ENCODE assay signal across 8 cellular contexts in genomic region chr16:4376126-4376819, GRCh38. TPM values are rescaled to one million over a fixed set of nuclear protein-coding genes. Genes with fewer than 3 reads are reported as not detected.
DNase-seq lines count a peak whose midpoint lies in the region; ATAC-seq and TF ChIP-seq lines count a peak whose summit lies in the region.

No MANE protein-coding gene starts in this region.

- TF ChIP-seq CTCF in lung (IDR thresholded peaks at IDR 0.05; ENCODE audit: control extremely low read depth, extremely low read depth): no peak

- H3K27me3 ChIP-seq in lung (ENCODE audit: control insufficient read depth, insufficient read depth): no peaks in the 10 kb centered on the region

- no peaks in the 10 kb centered on the region for H3K9me3 ChIP-seq in lung (ENCODE audit: control insufficient read depth in 2 of 2, insufficient read depth in 1 of 2, low read length in 1 of 2)

- peak; percentile 68 for DNase-seq in dedifferentiated amniotic fluid mesenchymal stem cell (ENCODE audit: extremely low spot score)
- DNase-seq in lung (ENCODE audit: low spot score): peak; percentile 86
- DNase-seq in NCI-H1436 (lab: John Stamatoyannopoulos, UW): no peak
- DNase-seq in activated T-cell treated with anti-CD3 and anti-CD28 coated beads for 4 hours: no peak
- no peak for DNase-seq in D341Med (ENCODE audit: low spot score)

- TF ChIP-seq EP300 in Ishikawa (IDR thresholded peaks at IDR 0.05; ENCODE audit: borderline replicate concordance): peak; percentile 55; the same call in 1 of the 2 replicates

- WGBS in lung, 2 donors: 50 to 76% methylated on average over 28 to 30 of the region's 30 CpGs

- peaks cover 4 to 21% of the 10 kb centered on the region in 2 donors for H3K36me3 ChIP-seq in lung (ENCODE audit: control insufficient read depth in 2 of 2, insufficient read depth in 2 of 2, low read length in 2 of 2)

- H3K4me1 ChIP-seq in lung (ENCODE audit: control insufficient read depth in 2 of 2, insufficient read depth in 2 of 2, low read length in 2 of 2): peaks cover 7 to 36% of the 10 kb centered on the region in 2 donors

- H3K27ac ChIP-seq in lung (ENCODE audit: low read depth in 1 of 2, low read length in 1 of 2): peak overlapping the region; percentile 51 to 90
- H3K27ac ChIP-seq in temporal lobe (ENCODE audit: low read depth, low read length): peak overlapping the region; percentile 59

- no peak; the same call in 1 of the 2 replicates for TF ChIP-seq RAD21 in Ishikawa (IDR thresholded peaks at IDR 0.05; ENCODE audit: low read depth)

- ATAC-seq in lung (ENCODE audit: insufficient read depth, low FRiP score) (peak; percentile 7), HG03135 (IDR thresholded peaks at IDR 0.05; ENCODE audit: unreplicated experiment) (no peak)

- no peak overlapping the region for H3K4me3 ChIP-seq in lung

TF ChIP-seq in Ishikawa, 13 proteins besides CTCF, POLR2A, EP300 and RAD21:
- TF ChIP-seq FOXM1 (IDR thresholded peaks at IDR 0.05; ENCODE audit: borderline replicate concordance, low read depth): no peak; the same call in 1 of the 2 replicates
- TF ChIP-seq CREB1 (IDR thresholded peaks at IDR 0.05; ENCODE audit: low read depth): no peak
- TF ChIP-seq TEAD4 (IDR thresholded peaks at IDR 0.05): no peak; the same call in 1 of the 2 replicates
- no peak for TF ChIP-seq YY1 (IDR thresholded peaks at IDR 0.05; ENCODE audit: low read depth)
- no peak for TF ChIP-seq REST (IDR thresholded peaks at IDR 0.05; ENCODE audit: low read depth)
- TF ChIP-seq NFIC (IDR thresholded peaks at IDR 0.05): peak; percentile 93
- TF ChIP-seq TAF1 (IDR thresholded peaks at IDR 0.05; ENCODE audit: low read depth): no peak
- peak; percentile 44; the same call in 1 of the 2 replicates for TF ChIP-seq MAX (IDR thresholded peaks at IDR 0.05)
- peak; percentile 59 for TF ChIP-seq TCF12 (IDR thresholded peaks at IDR 0.05; ENCODE audit: low read depth)
- TF ChIP-seq ZBTB7A (IDR thresholded peaks at IDR 0.05; ENCODE audit: low read depth): peak; percentile 74; the same call in 1 of the 2 replicates
- no peak for TF ChIP-seq CEBPB (IDR thresholded peaks at IDR 0.05)
- TF ChIP-seq EGR1 (IDR thresholded peaks at IDR 0.05): no peak
- TF ChIP-seq USF1 (IDR thresholded peaks at IDR 0.05): no peak

RNA-seq across cellular contexts. Expression of gene VASN, which starts 4.6 kb away (rescaled TPM):
- total RNA-seq in lung: 10 to 100 TPM; 32.9 to 42.9 TPM
- polyA plus RNA-seq in lung: 10 to 100 TPM; 18.8 to 29.6 TPM
- total RNA-seq in temporal lobe: 2.5 TPM

RNA-seq across cellular contexts. Expression of gene PAM16, which starts 25.2 kb away (rescaled TPM):
- total RNA-seq in lung: 10 to 100 TPM; 23.0 to 55.2 TPM
- polyA plus RNA-seq in lung: 100 to 1,000 TPM in 1 of 2 donors, 10 to 100 TPM in 1; 62.2 to 183 TPM
- 16.7 TPM for total RNA-seq in temporal lobe

RNA-seq across cellular contexts. Expression of gene CORO7, which starts 40.1 kb away (rescaled TPM):
- 10 to 100 TPM; 32.3 to 86.2 TPM for total RNA-seq in lung
- 10 to 100 TPM; 27.8 to 60.0 TPM for polyA plus RNA-seq in lung
- total RNA-seq in temporal lobe: 25.6 TPM

RNA-seq across cellular contexts. Expression of gene DNAJA3, which starts 49.4 kb away (rescaled TPM):
- total RNA-seq in lung (10 to 100 TPM; 36.9 to 38.5 TPM), temporal lobe (21.1 TPM)
- 10 to 100 TPM; 24.8 to 34.2 TPM for polyA plus RNA-seq in lung

Comparison
In these comparisons a context has a peak if more than half of its experiments do, and no peak if none do; other contexts are left out.
1. DNase-seq: peak in dedifferentiated amniotic fluid mesenchymal stem cell (single experiment) and lung (single experiment); none in NCI-H1436 (single experiment), activated T-cell treated with anti-CD3 and anti-CD28 coated beads for 4 hours (single experiment) and D341Med (single experiment).